Comparison of ENCODE assay signal across 1 cellular context in genomic region chr13:112587767-112588489, GRCh38.
TF ChIP-seq lines count a peak whose summit lies in the region.

TSS of gene TUBGCP3 (minus strand) at chr13:112588153. CDS start at chr13:112587980, 173 bp downstream.

TF ChIP-seq in HepG2, 621 proteins besides CTCF, POLR2A, EP300 and RAD21 (continued from another document and continues in another):
- TF ChIP-seq HNF1A (IDR thresholded peaks at IDR 0.05; ENCODE audit: low read depth) (no peak), HNF1A (CRISPR knock-in tag; IDR thresholded peaks at IDR 0.05; ENCODE audit: borderline replicate concordance) (peak; percentile 84), YY1 (IDR thresholded peaks at IDR 0.05; ENCODE audit: insufficient read depth, insufficient replicate concordance, low read depth, low read length) (peak; percentile 96), ZNF773 (CRISPR knock-in tag; IDR thresholded peaks at IDR 0.05; ENCODE audit: borderline replicate concordance) (peak; percentile 99), NR3C1 (CRISPR knock-in tag; IDR thresholded peaks at IDR 0.05) (no peak), ZNF75D (CRISPR knock-in tag; IDR thresholded peaks at IDR 0.05; ENCODE audit: borderline replicate concordance) (no peak), MAX (IDR thresholded peaks at IDR 0.05) (peak; percentile 97), HMGXB3 (CRISPR knock-in tag; IDR thresholded peaks at IDR 0.05; ENCODE audit: borderline replicate concordance) (peak; percentile 69; the same call in 1 of the 2 replicates), SUZ12 (IDR thresholded peaks at IDR 0.05; ENCODE audit: low read depth, low read length) (peak; percentile 22; the same call in 1 of the 2 replicates), TSC22D2 (CRISPR knock-in tag; IDR thresholded peaks at IDR 0.05; ENCODE audit: borderline replicate concordance) (peak; percentile 88; the same call in 1 of the 2 replicates), MIER3 (CRISPR knock-in tag; IDR thresholded peaks at IDR 0.05; ENCODE audit: borderline replicate concordance) (peak; percentile 56; the same call in 1 of the 2 replicates), ZNF546 (CRISPR knock-in tag; conservative IDR thresholded peaks at IDR 0.05) (peak; percentile 98; the same call in 1 of the 2 replicates), SMYD3 (CRISPR knock-in tag; IDR thresholded peaks at IDR 0.05) (peak; percentile 56; the same call in 1 of the 2 replicates), ZNF547 (CRISPR knock-in tag; IDR thresholded peaks at IDR 0.05) (peak; percentile 99), BRD4 (CRISPR knock-in tag; IDR thresholded peaks at IDR 0.05) (peak; percentile 99), GABPB1 (CRISPR knock-in tag; IDR thresholded peaks at IDR 0.05) (peak; percentile 94), U2AF2 (IDR thresholded peaks at IDR 0.05; ENCODE audit: low read depth, low read length) (no peak), ZNF775 (CRISPR knock-in tag; IDR thresholded peaks at IDR 0.05; ENCODE audit: borderline replicate concordance) (peak; percentile 92), HNRNPK (IDR thresholded peaks at IDR 0.05; ENCODE audit: low read depth, low read length, poor library complexity, severe bottlenecking) (peak; percentile 75), FOSL1 (CRISPR knock-in tag; IDR thresholded peaks at IDR 0.05; ENCODE audit: borderline replicate concordance) (no peak; the same call in 1 of the 2 replicates), TCF7 (IDR thresholded peaks at IDR 0.05; ENCODE audit: low read depth) (no peak), HNRNPH1 (optimal IDR thresholded peaks at IDR 0.05; ENCODE audit: low read depth, low read length) (no peak), THRA (CRISPR knock-in tag; IDR thresholded peaks at IDR 0.05; ENCODE audit: borderline replicate concordance) (peak; percentile 69), ZNF484 (CRISPR knock-in tag; IDR thresholded peaks at IDR 0.05; ENCODE audit: borderline replicate concordance, low read depth) (peak; percentile 90; the same call in 1 of the 2 replicates), ZSCAN5A (CRISPR knock-in tag; IDR thresholded peaks at IDR 0.05; ENCODE audit: borderline replicate concordance) (peak; percentile 15; the same call in 1 of the 2 replicates), TRIM22 (IDR thresholded peaks at IDR 0.05) (no peak), SRF (IDR thresholded peaks at IDR 0.05; ENCODE audit: low read depth, low read length) (peak; percentile 44; the same call in 1 of the 2 replicates), LRRFIP1 (CRISPR knock-in tag; conservative IDR thresholded peaks at IDR 0.05) (no peak), NBN (conservative IDR thresholded peaks at IDR 0.05) (no peak), CCAR2 (optimal IDR thresholded peaks at IDR 0.05; ENCODE audit: low read depth, low read length) (no peak), ARNT2 (CRISPR knock-in tag; IDR thresholded peaks at IDR 0.05; ENCODE audit: low read depth) (peak; percentile 95), ZUFSP (CRISPR knock-in tag; IDR thresholded peaks at IDR 0.05; ENCODE audit: borderline replicate concordance) (no peak), FOSL2 (CRISPR knock-in tag; IDR thresholded peaks at IDR 0.05) (peak; percentile 59), PITX1 (CRISPR knock-in tag; IDR thresholded peaks at IDR 0.05) (peak; percentile 71), NFRKB (IDR thresholded peaks at IDR 0.05) (no peak), THYN1 (CRISPR knock-in tag; IDR thresholded peaks at IDR 0.05; ENCODE audit: borderline replicate concordance, low read depth) (no peak), UBTF (CRISPR knock-in tag; IDR thresholded peaks at IDR 0.05) (peak; percentile 98)
